Comparison of ENCODE assay signal across 9 cellular contexts in genomic region chr15:67135494-67135893, GRCh38.
DNase-seq lines count a peak whose midpoint lies in the region; ATAC-seq and TF ChIP-seq lines count a peak whose summit lies in the region.
"Had no signal": no experiment of that assay in that cellular context is flagged by ENCODE, and none has a peak within 500 bp of the region (broad histone marks: within the 10 kb centered on the region; RNA-seq: fewer than 3 reads in every experiment).

No MANE protein-coding gene starts in this region.

- H3K4me3 ChIP-seq in ascending aorta (no peak overlapping the region), lower lobe of right lung (no peak overlapping the region), tibial nerve (no peak overlapping the region)

- intact Hi-C loops in ascending aorta (cut with DNase I) = no loop called here
- intact Hi-C loops in lower lobe of right lung (cut with DNase I) = no loop called here

- peak overlapping the region; percentile 70 to 82 for H3K27ac ChIP-seq in ascending aorta
- H3K27ac ChIP-seq in lower lobe of right lung = peak overlapping the region; percentile 79
- H3K27ac ChIP-seq in tibial nerve = peak overlapping the region; percentile 33 to 82 (median 76)

- peak; percentile 67 to 69 for ATAC-seq in lower lobe of right lung
- no peak for ATAC-seq in GM18907 (IDR thresholded peaks at IDR 0.05; ENCODE audit: unreplicated experiment)
- no peak for ATAC-seq in GM21423 (IDR thresholded peaks at IDR 0.05; ENCODE audit: unreplicated experiment)
- no peak for ATAC-seq in HG02588 (IDR thresholded peaks at IDR 0.05; ENCODE audit: unreplicated experiment)

- H3K9me3 Mint-ChIP-seq in activated naive CD4-positive, alpha-beta T cell treated with anti-CD3 and anti-CD28 coated beads, Interleukin-2, amount 10 ng/mL, durations not matched to agents 7 days and 5 days = no peaks in the 10 kb centered on the region

- TF ChIP-seq CTCF in ascending aorta (IDR thresholded peaks at IDR 0.05) (no peak), lower lobe of right lung (IDR thresholded peaks at IDR 0.05) (no peak), tibial nerve (IDR thresholded peaks at IDR 0.05) (no peak)

- CTCF ChIA-PET in activated naive CD4-positive, alpha-beta T cell treated with anti-CD3 and anti-CD28 coated beads, Interleukin-2, amount 10 ng/mL, durations not matched to agents 7 days and 5 days (lab: Charles Lee) = interaction anchor here (0.9 to 1.8 kb wide), 3 partner anchors 13 to 25 kb away, joined by 3 to 5 read pairs (median 4); no protein-coding TSS in a partner anchor

- peaks cover 95% of the 10 kb centered on the region for H3K4me1 Mint-ChIP-seq in activated naive CD4-positive, alpha-beta T cell treated with anti-CD3 and anti-CD28 coated beads, Interleukin-2, amount 10 ng/mL, durations not matched to agents 7 days and 5 days

- H3K4me1 ChIP-seq in ascending aorta (peaks cover 12 to 73% of the 10 kb centered on the region in 2 donors), lower lobe of right lung (peaks cover 89% of the 10 kb centered on the region), tibial nerve (peaks cover 0 to 91% (median 58%) of the 10 kb centered on the region in 4 donors)

- DNase-seq in activated naive CD4-positive, alpha-beta T cell treated with anti-CD3 and anti-CD28 coated beads, Interleukin-2, amount 10 ng/mL, durations not matched to agents 7 days and 5 days = no peak
- no peak for DNase-seq in activated naive CD4-positive, alpha-beta T cell (lab: John Stamatoyannopoulos, UW)
- peak in 1 of 2 donors; percentile 53 for DNase-seq in ascending aorta (ENCODE audit: low spot score in 2 of 2)
- DNase-seq in lower lobe of right lung = no peak
- no peak for DNase-seq in tibial nerve (ENCODE audit: low spot score in 2 of 2)
- DNase-seq: COR-L47 had no signal

- H3K36me3 Mint-ChIP-seq in activated naive CD4-positive, alpha-beta T cell treated with anti-CD3 and anti-CD28 coated beads, Interleukin-2, amount 10 ng/mL, durations not matched to agents 7 days and 5 days = peaks cover 37% of the 10 kb centered on the region

- 40 to 44% methylated on average over 4 of the region's 4 CpGs for WGBS in tibial nerve, 2 donors

- H3K36me3 ChIP-seq in ascending aorta (no peaks in the 10 kb centered on the region), lower lobe of right lung (no peaks in the 10 kb centered on the region), tibial nerve (no peaks in the 10 kb centered on the region)

- no peak for TF ChIP-seq EP300 in tibial nerve (IDR thresholded peaks at IDR 0.05)

- peak overlapping the region; percentile 98 for H3K27ac Mint-ChIP-seq in activated naive CD4-positive, alpha-beta T cell treated with anti-CD3 and anti-CD28 coated beads, Interleukin-2, amount 10 ng/mL, durations not matched to agents 7 days and 5 days

- H3K9me3 ChIP-seq in ascending aorta (no peaks in the 10 kb centered on the region), lower lobe of right lung (no peaks in the 10 kb centered on the region), tibial nerve (no peaks in the 10 kb centered on the region)

- H3K27me3 ChIP-seq in ascending aorta = no peaks in the 10 kb centered on the region
- H3K27me3 ChIP-seq in lower lobe of right lung (ENCODE audit: low read depth) = no peaks in the 10 kb centered on the region
- no peaks in the 10 kb centered on the region for H3K27me3 ChIP-seq in tibial nerve

- H3K27me3 Mint-ChIP-seq in activated naive CD4-positive, alpha-beta T cell treated with anti-CD3 and anti-CD28 coated beads, Interleukin-2, amount 10 ng/mL, durations not matched to agents 7 days and 5 days = no peaks in the 10 kb centered on the region

- no peak for TF ChIP-seq POLR2A in tibial nerve (IDR thresholded peaks at IDR 0.05)

- H3K4me3 Mint-ChIP-seq in activated naive CD4-positive, alpha-beta T cell treated with anti-CD3 and anti-CD28 coated beads, Interleukin-2, amount 10 ng/mL, durations not matched to agents 7 days and 5 days = peak overlapping the region; percentile 31

Comparison
In these comparisons a context has a peak if more than half of its experiments do, and no peak if none do; other contexts are left out.
1. ATAC-seq: peak in lower lobe of right lung (2 of 2); none in GM18907 (single experiment), GM21423 (single experiment) and HG02588 (single experiment).
2. Peak in every context shown above with its lines, with median percentiles within 50 percentile points of each other: H3K27ac ChIP-seq.